In genomic region chrX:130018143-130018542, GRCh38 we compare ENCODE assay signal across 36 cellular contexts.
"Had no signal": no experiment of that assay in that cellular context is flagged by ENCODE, and none has a peak within 500 bp of the region (broad histone marks: within the 10 kb centered on the region; RNA-seq: fewer than 3 reads in every experiment).

No MANE protein-coding gene starts in this region.

- H3K27me3 ChIP-seq: adrenal gland, cardiac muscle cell had no signal

- ATAC-seq: activated CD8-positive, alpha-beta T cell treated with anti-CD3 and anti-CD28 coated beads for 36 hours; activated naive CD4-positive, alpha-beta T cell treated with anti-CD3 and anti-CD28 coated beads, Interleukin-2, amount 50 U/mL, for 72 hours; activated T-cell treated with anti-CD3 and anti-CD28 coated beads, Interleukin-2, amount 50 U/mL, for 4 hours; activated T-cell treated with anti-CD3 and anti-CD28 coated beads, Interleukin-2, amount 50 U/mL, for 72 hours; activated T-helper 17 cell treated with anti-CD3 and anti-CD28 coated beads, Interleukin-2, amount 50 U/mL, for 72 hours; T-cell had no signal

- H3K4me3 ChIP-seq: adrenal gland, cardiac muscle cell had no signal

- H3K36me3 ChIP-seq: cardiac muscle cell had no signal

- DNase-seq: activated B cell treated with CpG ODN at 0.5 μM for 24 hours; activated CD4-positive, alpha-beta memory T cell treated with anti-CD3 and anti-CD28 coated beads for 36 hours; activated CD4-positive, alpha-beta T cell treated with anti-CD3 and anti-CD28 coated beads for 4 hours; activated CD4-positive, alpha-beta T cell treated with anti-CD3 and anti-CD28 coated beads, Interleukin-2, amount 10 ng/mL, durations not matched to agents 24 days and 14 days; activated CD4-positive, alpha-beta T cell treated with anti-CD3 and anti-CD28 coated beads, Interleukin-2, amount 50 U/mL, for 1 hour; activated CD4-positive, alpha-beta T cell treated with anti-CD3 and anti-CD28 coated beads, Interleukin-2, amount 50 U/mL, for 4 hours; activated CD4-positive, CD25-positive, alpha-beta regulatory T cell treated with anti-CD3 and anti-CD28 coated beads, Interleukin-2, amount 50 U/mL, for 72 hours; activated CD8-positive, alpha-beta memory T cell treated with anti-CD3 and anti-CD28 coated beads, Interleukin-2, amount 50 U/mL, for 4 hours; activated CD8-positive, alpha-beta T cell treated with anti-CD3 and anti-CD28 coated beads for 36 hours; activated effector memory CD4-positive, alpha-beta T cell treated with anti-CD3 and anti-CD28 coated beads, Interleukin-2, amount 50 U/mL, for 16 hours; activated gamma-delta T cell treated with Interleukin-2 at 50 U/mL for 16 hours; activated naive CD4-positive, alpha-beta T cell; activated naive CD4-positive, alpha-beta T cell treated with anti-CD3 and anti-CD28 coated beads for 36 hours; activated naive CD4-positive, alpha-beta T cell treated with anti-CD3 and anti-CD28 coated beads, Interleukin-2, amount 50 U/mL, for 16 hours; activated naive CD8-positive, alpha-beta T cell treated with anti-CD3 and anti-CD28 coated beads for 36 hours; activated T-cell treated with anti-CD3 and anti-CD28 coated beads for 4 hours; activated T-cell treated with anti-CD3 and anti-CD28 coated beads, Interleukin-2, amount 50 U/mL, for 1 hour; activated T-cell treated with anti-CD3 and anti-CD28 coated beads, Interleukin-2, amount 50 U/mL, for 4 hours; activated T-cell treated with anti-CD3 and anti-CD28 coated beads, Interleukin-2, amount 50 U/mL, for 72 hours; adrenal gland; amniotic stem cell; caudate nucleus; cerebellar nuclear complex; T-cell; T-helper 2 cell; T-helper 9 cell had no signal

- H3K4me1 Mint-ChIP-seq: activated B cell treated with CpG ODN at 0.5 μM for 24 hours; activated CD4-positive, alpha-beta T cell treated with anti-CD3 and anti-CD28 coated beads, Interleukin-2, amount 10 ng/mL, durations not matched to agents 24 days and 14 days; activated T-helper 17 cell treated with anti-CD3 and anti-CD28 coated beads, Interleukin-2, amount 50 U/mL, for 72 hours; T-cell had no signal

- H3K27me3 Mint-ChIP-seq: activated B cell treated with CpG ODN at 0.5 μM for 24 hours; activated CD4-positive, alpha-beta memory T cell treated with anti-CD3 and anti-CD28 coated beads for 36 hours; activated CD4-positive, alpha-beta T cell treated with anti-CD3 and anti-CD28 coated beads, Interleukin-2, amount 10 ng/mL, durations not matched to agents 24 days and 14 days; activated CD8-positive, alpha-beta T cell treated with anti-CD3 and anti-CD28 coated beads for 36 hours; activated naive CD8-positive, alpha-beta T cell treated with anti-CD3 and anti-CD28 coated beads for 36 hours; activated T-helper 17 cell treated with anti-CD3 and anti-CD28 coated beads, Interleukin-2, amount 50 U/mL, for 72 hours; brain; central memory CD8-positive, alpha-beta T cell; T-cell had no signal

- H3K4me3 Mint-ChIP-seq: activated B cell treated with CpG ODN at 0.5 μM for 24 hours; activated CD4-positive, alpha-beta memory T cell treated with anti-CD3 and anti-CD28 coated beads for 36 hours; activated CD4-positive, alpha-beta T cell treated with anti-CD3 and anti-CD28 coated beads, Interleukin-2, amount 10 ng/mL, durations not matched to agents 24 days and 14 days; activated CD8-positive, alpha-beta T cell treated with anti-CD3 and anti-CD28 coated beads for 36 hours; activated naive CD4-positive, alpha-beta T cell treated with anti-CD3 and anti-CD28 coated beads for 36 hours; activated naive CD8-positive, alpha-beta T cell treated with anti-CD3 and anti-CD28 coated beads for 36 hours; activated T-cell treated with anti-CD3 and anti-CD28 coated beads, Interleukin-2, amount 50 U/mL, for 4 hours; activated T-cell treated with anti-CD3 and anti-CD28 coated beads, Interleukin-2, amount 50 U/mL, for 72 hours; activated T-helper 1 cell treated with anti-CD3 and anti-CD28 coated beads, Interleukin-12 subunit alpha, Interleukin-12 subunit beta, Interleukin-2, Interleukin-4 antibody, amounts not matched to agents 30 ng/mL and 10 ng/mL and 1 ng/mL, durations not matched to agents 14 hours and 24 hours and 36 hours; activated T-helper 17 cell treated with anti-CD3 and anti-CD28 coated beads, Interleukin-2, amount 50 U/mL, for 72 hours; brain; central memory CD8-positive, alpha-beta T cell; T-cell; T-helper 2 cell treated with Interferon-gamma antibody and Interleukin-4, amounts not matched to agents 5 μg/mL and 100 μg/mL, for 36 hours had no signal

- H3K9me3 Mint-ChIP-seq: activated B cell treated with CpG ODN at 0.5 μM for 24 hours; activated CD4-positive, alpha-beta memory T cell treated with anti-CD3 and anti-CD28 coated beads for 36 hours; activated CD4-positive, alpha-beta T cell treated with anti-CD3 and anti-CD28 coated beads, Interleukin-2, amount 10 ng/mL, durations not matched to agents 24 days and 14 days; activated CD8-positive, alpha-beta T cell treated with anti-CD3 and anti-CD28 coated beads for 36 hours; activated naive CD4-positive, alpha-beta T cell treated with anti-CD3 and anti-CD28 coated beads for 36 hours; activated naive CD4-positive, alpha-beta T cell treated with anti-CD3 and anti-CD28 coated beads, Interleukin-2, amount 50 U/mL, for 72 hours; activated naive CD8-positive, alpha-beta T cell treated with anti-CD3 and anti-CD28 coated beads for 36 hours; activated T-cell treated with anti-CD3 and anti-CD28 coated beads, Interleukin-2, amount 50 U/mL, for 4 hours; activated T-cell treated with anti-CD3 and anti-CD28 coated beads, Interleukin-2, amount 50 U/mL, for 72 hours; activated T-helper 1 cell treated with anti-CD3 and anti-CD28 coated beads, Interleukin-12 subunit alpha, Interleukin-12 subunit beta, Interleukin-2, Interleukin-4 antibody, amounts not matched to agents 30 ng/mL and 10 ng/mL and 1 ng/mL, durations not matched to agents 14 hours and 24 hours and 36 hours; activated T-helper 17 cell treated with anti-CD3 and anti-CD28 coated beads, Interleukin-2, amount 50 U/mL, for 72 hours; central memory CD8-positive, alpha-beta T cell; T-cell; T-helper 2 cell treated with Interferon-gamma antibody and Interleukin-4, amounts not matched to agents 5 μg/mL and 100 μg/mL, for 36 hours had no signal

- FAIRE-seq: bronchial epithelial cell, TTC549 had no signal

- H3K27ac Mint-ChIP-seq: activated B cell treated with CpG ODN at 0.5 μM for 24 hours; activated CD4-positive, alpha-beta memory T cell treated with anti-CD3 and anti-CD28 coated beads for 36 hours; activated CD4-positive, alpha-beta T cell treated with anti-CD3 and anti-CD28 coated beads, Interleukin-2, amount 10 ng/mL, durations not matched to agents 24 days and 14 days; activated CD8-positive, alpha-beta T cell treated with anti-CD3 and anti-CD28 coated beads for 36 hours; activated naive CD4-positive, alpha-beta T cell treated with anti-CD3 and anti-CD28 coated beads for 36 hours; activated naive CD8-positive, alpha-beta T cell treated with anti-CD3 and anti-CD28 coated beads for 36 hours; activated T-cell treated with anti-CD3 and anti-CD28 coated beads, Interleukin-2, amount 50 U/mL, for 72 hours; activated T-helper 1 cell treated with anti-CD3 and anti-CD28 coated beads, Interleukin-12 subunit alpha, Interleukin-12 subunit beta, Interleukin-2, Interleukin-4 antibody, amounts not matched to agents 30 ng/mL and 10 ng/mL and 1 ng/mL, durations not matched to agents 14 hours and 24 hours and 36 hours; activated T-helper 17 cell treated with anti-CD3 and anti-CD28 coated beads, Interleukin-2, amount 50 U/mL, for 72 hours; brain; T-helper 2 cell treated with Interferon-gamma antibody and Interleukin-4, amounts not matched to agents 5 μg/mL and 100 μg/mL, for 36 hours had no signal

- H3K9me3 ChIP-seq: adrenal gland had no signal

- H3K27ac ChIP-seq: adrenal gland, cardiac muscle cell, VCaP had no signal
